Comparison of ENCODE assay signal across 8 cellular contexts in the genomic region with DNA sequence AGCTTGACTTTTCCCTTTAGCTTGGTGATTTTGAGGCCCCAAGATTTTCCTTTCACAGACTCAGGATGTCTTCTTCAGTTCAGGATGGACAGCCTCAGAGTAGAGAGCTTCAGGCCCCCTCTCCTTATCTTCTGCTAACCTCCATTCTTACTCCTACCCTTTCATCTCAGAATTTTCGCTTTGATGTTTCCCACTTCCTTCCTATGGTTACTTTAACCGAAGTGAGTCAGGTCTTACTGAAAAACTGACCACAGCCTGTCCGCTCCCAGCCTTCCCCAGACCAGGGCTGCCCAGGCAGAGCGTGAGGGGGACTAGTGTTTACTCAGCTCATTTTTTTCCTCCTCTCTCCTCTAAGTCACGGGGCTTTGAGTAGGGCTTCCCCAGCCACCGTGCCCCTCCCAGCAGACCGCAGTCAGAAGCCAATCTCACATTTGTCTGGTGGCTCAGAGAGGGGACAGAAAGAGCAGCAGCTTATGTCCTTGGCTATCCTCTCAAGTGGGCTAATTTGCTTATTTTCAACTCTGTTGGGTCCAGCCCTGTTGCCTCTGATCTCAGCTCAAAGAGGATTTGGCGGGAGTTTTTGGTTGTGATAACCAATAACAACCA. TPM values are rescaled to one million over a fixed set of nuclear protein-coding genes. Genes with fewer than 3 reads are reported as not detected.
DNase-seq lines count a peak whose midpoint lies in the region; ATAC-seq and TF ChIP-seq lines count a peak whose summit lies in the region.

No MANE protein-coding gene starts in this region.

- peaks cover 30 to 35% of the 10 kb centered on the region in 2 experiments for H3K4me1 Mint-ChIP-seq in H9

- H3K4ac ChIP-seq in trophoblast cell (ENCODE audit: low read depth, low read length) (no peak overlapping the region), H9 (ENCODE audit: low read depth, low read length) (no peak overlapping the region)

- H4K12ac ChIP-seq in trophoblast cell (ENCODE audit: low read depth, low read length): no peak overlapping the region

- H3K4me3 ChIP-seq in trophoblast cell (ENCODE audit: low read depth, low read length): no peak overlapping the region

- H3K27ac ChIP-seq in trophoblast cell (ENCODE audit: low read depth, low read length) (no peak overlapping the region), H9 (ENCODE audit: insufficient read length, low read depth, low read length) (no peak overlapping the region)

- H3K23me2 ChIP-seq in H9 (ENCODE audit: insufficient read length, low read depth, low read length, poor library complexity, severe bottlenecking): no peaks in the 10 kb centered on the region

- no peak overlapping the region for H2BK5ac ChIP-seq in trophoblast cell (ENCODE audit: low read depth, low read length, poor library complexity)
- no peak overlapping the region for H2BK5ac ChIP-seq in H9 (ENCODE audit: insufficient read length, low read length)

- peaks cover 3 to 6% of the 10 kb centered on the region in 2 experiments for H3K4me1 ChIP-seq in trophoblast cell (ENCODE audit: control insufficient read depth in 1 of 2, insufficient read depth in 2 of 2, low read length in 2 of 2)
- H3K4me1 ChIP-seq in H9 (ENCODE audit: insufficient read depth, low read length): peaks cover 3% of the 10 kb centered on the region; the same call in 1 of the 2 replicates

- H3K18ac ChIP-seq in trophoblast cell (ENCODE audit: low read length) (no peak overlapping the region), H9 (ENCODE audit: insufficient read length, low read depth, low read length) (no peak overlapping the region)

- H3K4me2 ChIP-seq in trophoblast cell (ENCODE audit: low read length) (no peak overlapping the region), H9 (ENCODE audit: insufficient read depth, insufficient read length, low read length) (no peak overlapping the region)

- no peak overlapping the region for H3T11ph ChIP-seq in H9 (ENCODE audit: low read length)

- no peaks in the 10 kb centered on the region for H3K9me3 Mint-ChIP-seq in H9

- peak; percentile 44 for ATAC-seq in GM19463 (IDR thresholded peaks at IDR 0.05; ENCODE audit: unreplicated experiment)
- ATAC-seq in GM19324 (IDR thresholded peaks at IDR 0.05; ENCODE audit: low FRiP score, unreplicated experiment): no peak

- H3K4me3 Mint-ChIP-seq in H9: no peak overlapping the region

- WGBS in trophoblast cell (ENCODE audit: extremely low coverage, insufficient coverage, insufficient read length): no CpG with 5 or more reads among the region's 8 CpGs
- WGBS in H9 (ENCODE audit: extremely low coverage, insufficient read length, low lambda C conversion rate): no CpG with 5 or more reads among the region's 8 CpGs

- DNase-seq in AML-193 (lab: John Stamatoyannopoulos, UW) (peak; percentile 77 to 88), HS-5 (ENCODE audit: low read depth) (peak; percentile 42), trophoblast cell (peak; percentile 28 to 44), H9 (no peak)
- peak; percentile 29 to 42 for DNase-seq in activated CD4-positive, alpha-beta T cell treated with anti-CD3 and anti-CD28 coated beads for 24 hours (ENCODE audit: low read depth in 2 of 2)
- peak; percentile 62 for DNase-seq in effector CD4-positive, alpha-beta T cell

- no peak overlapping the region; a peak in 1 of 7 replicates for H3K27ac Mint-ChIP-seq in H9

- H3K14ac ChIP-seq in trophoblast cell (ENCODE audit: low read length) (no peak overlapping the region), H9 (ENCODE audit: insufficient read depth, low read length) (no peak overlapping the region)

- TF ChIP-seq CTCF in H9 (conservative IDR thresholded peaks at IDR 0.05): no peak

- H3K9me3 ChIP-seq in trophoblast cell (ENCODE audit: insufficient read depth, low read depth, low read length): no peaks in the 10 kb centered on the region
- no peaks in the 10 kb centered on the region for H3K9me3 ChIP-seq in H9 (ENCODE audit: control insufficient read depth, low read depth, low read length)

- H3K56ac ChIP-seq in H9 (ENCODE audit: insufficient read length, low read depth, low read length): no peak overlapping the region

- H2AFZ ChIP-seq in trophoblast cell (ENCODE audit: insufficient read depth, low read length, poor library complexity) (no peak overlapping the region), H9 (ENCODE audit: low read length) (no peak overlapping the region)

- H3K79me2 ChIP-seq in trophoblast cell (ENCODE audit: control insufficient read depth, insufficient read depth, low read length, poor library complexity): no peaks in the 10 kb centered on the region
- H3K79me2 ChIP-seq in H9 (ENCODE audit: insufficient read depth, low read length): no peaks in the 10 kb centered on the region

- no peak overlapping the region for H4K91ac ChIP-seq in trophoblast cell (ENCODE audit: low read depth, low read length)
- H4K91ac ChIP-seq in H9 (ENCODE audit: insufficient read length, low read depth, low read length): no peak overlapping the region

- no peak overlapping the region for H2BK12ac ChIP-seq in trophoblast cell (ENCODE audit: low read length)
- H2BK12ac ChIP-seq in H9 (ENCODE audit: insufficient read length, low read depth, low read length): no peak overlapping the region

- H2BK120ac ChIP-seq in trophoblast cell (ENCODE audit: insufficient read depth, low read length, poor library complexity) (no peak overlapping the region), H9 (ENCODE audit: low read depth, low read length, poor library complexity, severe bottlenecking) (no peak overlapping the region)

- H2AK5ac ChIP-seq in trophoblast cell (ENCODE audit: low read length): no peak overlapping the region
- no peak overlapping the region for H2AK5ac ChIP-seq in H9 (ENCODE audit: insufficient read length, low read length)

- H3K27me3 ChIP-seq in trophoblast cell (ENCODE audit: insufficient read depth, low read length) (no peaks in the 10 kb centered on the region), H9 (ENCODE audit: insufficient read depth, low read length) (no peaks in the 10 kb centered on the region)

- H3K9ac ChIP-seq in trophoblast cell (ENCODE audit: low read length) (no peak overlapping the region), H9 (ENCODE audit: extremely low read depth, insufficient read length, low read length) (no peak overlapping the region)

- H3K36me3 ChIP-seq in trophoblast cell (ENCODE audit: control insufficient read depth in 1 of 2, insufficient read depth in 2 of 2, low read length in 2 of 2): no peaks in the 10 kb centered on the region

- no peak overlapping the region for H2BK15ac ChIP-seq in H9 (ENCODE audit: low read depth, low read length)

- H3K36me3 Mint-ChIP-seq in H9 (ENCODE audit: insufficient read depth in 1 of 3, low read depth in 3 of 3): no peaks in the 10 kb centered on the region

- H3K27me3 Mint-ChIP-seq in H9 (ENCODE audit: low read depth): peaks cover 11% of the 10 kb centered on the region

- H3K79me1 ChIP-seq in trophoblast cell (ENCODE audit: low read length) (no peaks in the 10 kb centered on the region), H9 (ENCODE audit: insufficient read depth, low read depth, low read length, poor library complexity, severe bottlenecking) (no peaks in the 10 kb centered on the region)

- no peak overlapping the region for H4K5ac ChIP-seq in H9 (ENCODE audit: insufficient read length, low read depth, low read length)

- no peaks in the 10 kb centered on the region for H4K20me1 ChIP-seq in H9 (ENCODE audit: control insufficient read depth, insufficient read depth, insufficient read length)

- no peak overlapping the region for H4K8ac ChIP-seq in trophoblast cell (ENCODE audit: low read depth, low read length)
- H4K8ac ChIP-seq in H9 (replicated peaks; ENCODE audit: insufficient read length, low read depth, low read length): no peak overlapping the region

- no peak overlapping the region for H2BK20ac ChIP-seq in H9 (ENCODE audit: low read depth, low read length, poor library complexity, severe bottlenecking)

- H3K23ac ChIP-seq in trophoblast cell (ENCODE audit: low read length) (no peak overlapping the region), H9 (ENCODE audit: insufficient read length, low read depth, low read length) (no peak overlapping the region)

RNA-seq across cellular contexts. Expression of gene IL19, which starts 4.2 kb away (rescaled TPM):
- polyA plus RNA-seq in trophoblast cell (2013): not detected in 2 replicates
- total RNA-seq in H9 (2021): not detected in 2 replicates

RNA-seq across cellular contexts. Expression of gene IL10, which starts 5.9 kb away (rescaled TPM):
- not detected in 2 replicates for polyA plus RNA-seq in trophoblast cell (2013)
- not detected in 2 replicates for total RNA-seq in H9 (2021)
